In genomic region chr18:56086786-56087185, GRCh38 we compare ENCODE assay signal across 29 cellular contexts.
"Had no signal": no experiment of that assay in that cellular context is flagged by ENCODE, and none has a peak within 500 bp of the region (broad histone marks: within the 10 kb centered on the region; RNA-seq: fewer than 3 reads in every experiment).

No MANE protein-coding gene starts in this region.

- H3K27ac ChIP-seq: ascending aorta, cardiac muscle cell, SJSA1 had no signal

- H3K9ac ChIP-seq: SK-N-SH had no signal

- H3K9me3 ChIP-seq: ascending aorta, SJSA1, SK-N-SH had no signal

- H3K4me1 ChIP-seq: ascending aorta, SJSA1 had no signal

- ATAC-seq: activated CD8-positive, alpha-beta T cell treated with anti-CD3 and anti-CD28 coated beads for 36 hours; activated T-cell treated with anti-CD3 and anti-CD28 coated beads, Interleukin-2, amount 50 U/mL, for 72 hours; activated T-helper 17 cell treated with anti-CD3 and anti-CD28 coated beads, Interleukin-2, amount 50 U/mL, for 72 hours; Panc1 had no signal

- H3K4me3 ChIP-seq: ascending aorta, cardiac muscle cell, SJSA1 had no signal

- H3K4me2 ChIP-seq: SK-N-SH had no signal

- H3K27me3 ChIP-seq: ascending aorta, cardiac muscle cell, SJSA1 had no signal

- FAIRE-seq: TTC549 had no signal

- H3K36me3 ChIP-seq: ascending aorta, cardiac muscle cell, SJSA1 had no signal

- DNase-seq: activated CD4-positive, alpha-beta T cell treated with anti-CD3 and anti-CD28 coated beads, Interleukin-2, amount 10 ng/mL, durations not matched to agents 24 days and 14 days; activated CD4-positive, alpha-beta T cell treated with anti-CD3 and anti-CD28 coated beads, Interleukin-2, amount 50 U/mL, for 4 hours; activated CD8-positive, alpha-beta T cell treated with anti-CD3 and anti-CD28 coated beads for 36 hours; activated effector memory CD4-positive, alpha-beta T cell treated with anti-CD3 and anti-CD28 coated beads, Interleukin-2, amount 50 U/mL, for 16 hours; activated naive CD4-positive, alpha-beta T cell; activated naive CD8-positive, alpha-beta T cell treated with anti-CD3 and anti-CD28 coated beads, Interleukin-2, amount 10 ng/mL, durations not matched to agents 7 days and 5 days; activated T-cell treated with anti-CD3 and anti-CD28 coated beads, Interleukin-2, amount 50 U/mL, for 1 hour; activated T-cell treated with anti-CD3 and anti-CD28 coated beads, Interleukin-2, amount 50 U/mL, for 72 hours; amygdala; Karpas-422; NCI-H1105; NCI-H1417 treated with DMSO at 0.1 percent for 48 hours; NCI-H187 treated with DMSO at 0.1 percent for 48 hours; NCI-H2081; NCI-H2171 treated with DMSO at 0.1 percent for 48 hours; NCI-H2227 treated with DMSO at 0.1 percent for 48 hours; NCI-H446; NCI-H510A treated with DMSO at 0.1 percent for 48 hours; NCI-H526 treated with DMSO at 0.1 percent for 48 hours; NCI-H774; RPMI8226; SHP77 treated with DMSO at 0.1 percent for 48 hours; SK-N-SH had no signal
